2 cellular contexts compared by ENCODE assay signal in genomic region chr19:17052439-17052838, GRCh38.
TF ChIP-seq lines count a peak whose summit lies in the region.

No MANE protein-coding gene starts in this region.

TF ChIP-seq in GM23338, 12 proteins besides CTCF, POLR2A, EP300 and RAD21:
- TF ChIP-seq EZH2phosphoT487 (IDR thresholded peaks at IDR 0.05; ENCODE audit: unreplicated experiment) (no peak), REST (IDR thresholded peaks at IDR 0.05; ENCODE audit: unreplicated experiment) (no peak), ZNF114 (CRISPR knock-in tag; IDR thresholded peaks at IDR 0.05) (no peak), EZH2 (IDR thresholded peaks at IDR 0.05; ENCODE audit: low read depth, unreplicated experiment) (no peak), STAT1 (IDR thresholded peaks at IDR 0.05; ENCODE audit: unreplicated experiment) (no peak), ZNF462 (CRISPR knock-in tag; IDR thresholded peaks at IDR 0.05) (no peak), NANOG (IDR thresholded peaks at IDR 0.05; ENCODE audit: borderline replicate concordance) (no peak)

TF ChIP-seq in H1, 55 proteins besides CTCF, POLR2A, EP300 and RAD21:
- TF ChIP-seq CHD1 (IDR thresholded peaks at IDR 0.05; ENCODE audit: low read depth, low read length) (no peak), CBX8 (IDR thresholded peaks at IDR 0.05; ENCODE audit: borderline replicate concordance, low read depth, low read length) (no peak), TCF12 (IDR thresholded peaks at IDR 0.05; ENCODE audit: low read depth, low read length) (no peak), KDM5A (IDR thresholded peaks at IDR 0.05; ENCODE audit: low read length) (no peak), GABPA (IDR thresholded peaks at IDR 0.05; ENCODE audit: borderline replicate concordance, insufficient read depth, low read length) (no peak), SIRT6 (IDR thresholded peaks at IDR 0.05; ENCODE audit: low read length) (no peak), MAX (IDR thresholded peaks at IDR 0.05) (no peak), YY1 (IDR thresholded peaks at IDR 0.05; ENCODE audit: low read depth, low read length) (no peak), JUN (IDR thresholded peaks at IDR 0.05; ENCODE audit: low read depth, low read length) (no peak), HDAC6 (IDR thresholded peaks at IDR 0.05; ENCODE audit: low read depth, low read length) (no peak), POU5F1 (IDR thresholded peaks at IDR 0.05; ENCODE audit: low read depth, low read length) (no peak), ZNF274 (IDR thresholded peaks at IDR 0.05; ENCODE audit: borderline replicate concordance, extremely low read depth, low read length) (no peak), BCL11A (IDR thresholded peaks at IDR 0.05; ENCODE audit: low read depth in 2 of 2, low read length in 2 of 2) (no peak), ATF3 (IDR thresholded peaks at IDR 0.05; ENCODE audit: insufficient read depth, low read depth, low read length) (no peak), CREB1 (IDR thresholded peaks at IDR 0.05) (no peak), EGR1 (IDR thresholded peaks at IDR 0.05; ENCODE audit: borderline replicate concordance, low read depth, low read length) (no peak), RNF2 (IDR thresholded peaks at IDR 0.05; ENCODE audit: borderline replicate concordance, low read depth, low read length, missing control alignments, poor library complexity, severe bottlenecking) (no peak), HDAC2 (IDR thresholded peaks at IDR 0.05; ENCODE audit: borderline replicate concordance in 1 of 2, low read depth in 2 of 2, low read length in 2 of 2) (no peak), TAF1 (IDR thresholded peaks at IDR 0.05; ENCODE audit: low read depth, low read length) (no peak)
